ENCODE assay signal across 19 cellular contexts in the genomic region with DNA sequence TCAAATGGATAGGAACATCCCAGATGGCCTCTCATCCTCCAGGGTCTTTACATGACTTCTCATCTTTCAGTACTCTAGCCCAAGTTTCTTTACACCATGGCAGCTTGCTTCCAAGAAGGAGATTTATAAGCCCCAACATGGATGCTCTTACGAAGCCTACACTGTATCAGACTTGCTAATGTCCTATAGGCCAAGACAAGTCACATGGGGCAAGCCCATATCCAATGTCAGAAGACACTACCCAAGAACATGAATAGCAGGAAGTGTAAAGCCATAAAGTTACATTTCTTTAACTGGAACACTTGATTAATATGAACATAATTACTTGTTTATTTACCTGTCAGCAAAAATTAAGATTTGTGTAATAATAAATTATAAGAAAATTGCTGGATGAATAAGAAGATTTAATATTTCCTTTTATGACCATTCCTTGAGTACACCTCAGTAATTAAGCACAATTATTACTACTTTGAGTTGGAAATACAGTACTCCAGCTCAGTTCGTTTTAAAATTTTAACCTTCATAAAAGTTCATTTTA.
"Had no signal": no experiment of that assay in that cellular context is flagged by ENCODE, and none has a peak within 500 bp of the region (broad histone marks: within the 10 kb centered on the region; RNA-seq: fewer than 3 reads in every experiment).

No MANE protein-coding gene starts in this region.

- H3K36me3 ChIP-seq: heart left ventricle, spleen, tibial artery, upper lobe of right lung had no signal

- H3K27me3 ChIP-seq: upper lobe of right lung had no signal

- ATAC-seq: esophagus mucosa; heart left ventricle; left lobe of liver; naive thymus-derived CD4-positive, alpha-beta T cell; psoas muscle; sciatic nerve; stimulated activated memory B cell treated with anti-CD40 and anti-IgM and Interleukin-4, amounts not matched to agents 10 μg/mL and 1 μg/mL and 100 μg/mL, for 72 hours; upper lobe of right lung had no signal

- H3K4me3 ChIP-seq: heart left ventricle, psoas muscle, spleen, tibial artery, upper lobe of right lung had no signal

- H3K27ac ChIP-seq: heart left ventricle, psoas muscle, spleen, tibial artery, upper lobe of right lung had no signal

- DNase-seq: effector memory CD4-positive, alpha-beta T cell; heart left ventricle; hippocampal formation; kidney glomerular epithelial cell; mammary epithelial cell; naive thymus-derived CD4-positive, alpha-beta T cell; nephron progenitor cell; psoas muscle; retina; spleen; stimulated activated CD4-positive, alpha-beta T cell treated with anti-CD3 and anti-CD28 coated beads, Interleukin-15, amount 100 ng/mL, for 24 hours; stimulated activated CD4-positive, alpha-beta T cell treated with anti-CD3 and anti-CD28 coated beads, Interleukin-1b, Interleukin-23, amount 100 ng/mL, for 48 hours; stimulated activated CD4-positive, alpha-beta T cell treated with anti-CD3 and anti-CD28 coated beads, Interleukin-4, amount 100 ng/mL, for 24 hours; tibial artery; upper lobe of right lung had no signal

- H3K9me3 ChIP-seq: heart left ventricle, psoas muscle, spleen, tibial artery, upper lobe of right lung had no signal

- H3K4me1 ChIP-seq: heart left ventricle, psoas muscle, spleen, tibial artery, upper lobe of right lung had no signal
